ENCODE assay signal across 13 cellular contexts in genomic region chr1:7267493-7267892, GRCh38.
A peak's percentile ranks its signal among the peaks of the same experiment; 100 is the strongest.
DNase-seq lines count a peak whose midpoint lies in the region; ATAC-seq, FAIRE-seq and TF ChIP-seq lines count a peak whose summit lies in the region.
"Had no signal": no experiment of that assay in that cellular context is flagged by ENCODE, and none has a peak within 500 bp of the region (broad histone marks: within the 10 kb centered on the region; RNA-seq: fewer than 3 reads in every experiment).

No MANE protein-coding gene starts in this region.

- no peak for TF ChIP-seq EP300 in A549 (IDR thresholded peaks at IDR 0.05)

- no peak for DNase-seq in A549 (ENCODE audit: low read depth in 1 of 2, low spot score in 1 of 2)
- DNase-seq in astrocyte of the hippocampus (ENCODE audit: low read depth, low spot score) = peak; percentile 35
- DNase-seq in iris pigment epithelial cell (ENCODE audit: low read depth) = peak; percentile 43
- no peak for DNase-seq in activated T-cell treated with anti-CD3 and anti-CD28 coated beads for 4 hours
- no peak for DNase-seq in NCI-H1092 treated with DMSO at 0.1 percent for 48 hours (lab: John Stamatoyannopoulos, UW)
- no peak for DNase-seq in Right ventricle myocardium superior
- DNase-seq in activated gamma-delta T cell treated with Interleukin-2 at 50 U/mL for 16 hours = no peak
- DNase-seq: central memory CD4-positive, alpha-beta T cell; NCI-H1694; NCI-H82; WERI-Rb-1 had no signal

- ATAC-seq in A549 (no peak), Right ventricle myocardium superior (ENCODE audit: poor library complexity) (no peak)

- POLR2A ChIA-PET in A549 (lab: Yijun Ruan, JAX) (no interaction called here), HEK293 (lab: Yijun Ruan, JAX) (interaction anchor here (0.6 kb wide), 1 partner anchor 572 kb away, joined by 3 read pairs; no protein-coding TSS in a partner anchor)

- H3K4me3 ChIP-seq in A549 (no peak overlapping the region), HEK293 (ENCODE audit: low read depth, low read length) (no peak overlapping the region)
- H3K4me3 ChIP-seq: SK-N-MC had no signal

- CTCF ChIA-PET in A549 (lab: Yijun Ruan, JAX) (interaction anchor here (0.9 to 2.0 kb wide), 3 partner anchors 207 to 380 kb away, joined by 3 to 5 read pairs (median 5); no protein-coding TSS in a partner anchor), HEK293 (lab: Yijun Ruan, JAX) (interaction anchor here (0.5 to 1.1 kb wide), 3 partner anchors 33 to 386 kb away, joined by 3 to 5 read pairs (median 4); no protein-coding TSS in a partner anchor)

- H3K27ac ChIP-seq in A549 = peak overlapping the region; percentile 97 to 99
- no peak overlapping the region for H3K27ac ChIP-seq in HEK293 (ENCODE audit: extremely low read depth, low read depth, low read length)
- H3K27ac ChIP-seq: SK-N-MC, WERI-Rb-1 had no signal

- H3K4me2 ChIP-seq in A549 = peak overlapping the region; percentile 79; the same call in 1 of the 3 replicates

- H3K9me3 ChIP-seq in A549 = peaks cover 31% of the 10 kb centered on the region
- H3K9me3 ChIP-seq in HEK293 (ENCODE audit: control insufficient read depth, insufficient read depth, low read depth, low read length) = no peaks in the 10 kb centered on the region

- intact Hi-C loops in Right ventricle myocardium superior (cut with DNase I) = no loop called here

- no peaks in the 10 kb centered on the region for H3K36me3 ChIP-seq in HEK293 (ENCODE audit: control insufficient read depth in 2 of 2, insufficient read depth in 1 of 2, low read length in 2 of 2)
- H3K36me3 ChIP-seq: WERI-Rb-1 had no signal

- H3K4me1 ChIP-seq in A549 = peaks cover 50% of the 10 kb centered on the region
- peaks cover 5% of the 10 kb centered on the region; the same call in 1 of the 2 replicates for H3K4me1 ChIP-seq in HEK293 (ENCODE audit: control insufficient read depth, insufficient read depth, low read length)

- TF ChIP-seq POLR2A in A549 (IDR thresholded peaks at IDR 0.05; ENCODE audit: low read length) = no peak

- TF ChIP-seq CTCF in A549 (IDR thresholded peaks at IDR 0.05) (no peak), HEK293 (tag by site-specific recombination; IDR thresholded peaks at IDR 0.05) (no peak)

- TF ChIP-seq RAD21 in A549 (conservative IDR thresholded peaks at IDR 0.05 in 1 of 2, IDR thresholded peaks at IDR 0.05 in 1 of 2) = no peak

- FAIRE-seq in A549 (lab: Jason Lieb, UNC) = no peak

TF ChIP-seq in A549, 52 proteins besides CTCF, POLR2A, EP300 and RAD21:
- no peak for TF ChIP-seq JUNB (IDR thresholded peaks at IDR 0.05)
- no peak for TF ChIP-seq NFE2L2 (conservative IDR thresholded peaks at IDR 0.05; ENCODE audit: low read length)
- no peak for TF ChIP-seq RARB (CRISPR knock-in tag; IDR thresholded peaks at IDR 0.05)
- no peak for TF ChIP-seq BCL3 (IDR thresholded peaks at IDR 0.05)
- TF ChIP-seq RCOR1 (IDR thresholded peaks at IDR 0.05; ENCODE audit: low read depth, low read length) = no peak
- TF ChIP-seq RNF2 (IDR thresholded peaks at IDR 0.05; ENCODE audit: borderline replicate concordance, low read depth) = no peak
- no peak for TF ChIP-seq REST (IDR thresholded peaks at IDR 0.05)
- TF ChIP-seq HEYL (CRISPR knock-in tag; IDR thresholded peaks at IDR 0.05) = no peak
- TF ChIP-seq ZNF302 (CRISPR knock-in tag; IDR thresholded peaks at IDR 0.05) = no peak
- no peak for TF ChIP-seq GATA3 (IDR thresholded peaks at IDR 0.05; ENCODE audit: borderline replicate concordance)

TF ChIP-seq in HEK293, 187 proteins besides CTCF, POLR2A, EP300 and RAD21 (continues in another document):
- TF ChIP-seq ZNF280C (tag by site-specific recombination; IDR thresholded peaks at IDR 0.05) = no peak
- TF ChIP-seq KLF1 (tag by site-specific recombination; IDR thresholded peaks at IDR 0.05) = no peak
- no peak for TF ChIP-seq MEIS1 (CRISPR knock-in tag; IDR thresholded peaks at IDR 0.05; ENCODE audit: borderline replicate concordance)
- TF ChIP-seq ZNF596 (tag by site-specific recombination; IDR thresholded peaks at IDR 0.05) = no peak
- no peak for TF ChIP-seq HOXC10 (CRISPR knock-in tag; IDR thresholded peaks at IDR 0.05)
- TF ChIP-seq ZBTB21 (tag by site-specific recombination; IDR thresholded peaks at IDR 0.05) = peak; percentile 23; the same call in 1 of the 2 replicates
- no peak for TF ChIP-seq ZNF174 (tag by site-specific recombination; IDR thresholded peaks at IDR 0.05)
- peak; percentile 82 for TF ChIP-seq ZBTB20 (tag by site-specific recombination; IDR thresholded peaks at IDR 0.05)
- TF ChIP-seq ZNF792 (tag by site-specific recombination; IDR thresholded peaks at IDR 0.05) = no peak
- TF ChIP-seq ZNF350 (tag by site-specific recombination; IDR thresholded peaks at IDR 0.05) = no peak
- no peak for TF ChIP-seq KLF8 (tag by site-specific recombination; IDR thresholded peaks at IDR 0.05)
- TF ChIP-seq ZNF18 (tag by site-specific recombination; IDR thresholded peaks at IDR 0.05) = no peak
- no peak for TF ChIP-seq ZNF391 (tag by site-specific recombination; IDR thresholded peaks at IDR 0.05; ENCODE audit: borderline replicate concordance, low read depth)
- no peak for TF ChIP-seq ZNF292 (tag by site-specific recombination; IDR thresholded peaks at IDR 0.05; ENCODE audit: borderline replicate concordance, low read depth)
- TF ChIP-seq ZNF214 (tag by site-specific recombination; IDR thresholded peaks at IDR 0.05; ENCODE audit: borderline replicate concordance) = no peak
- peak; percentile 77 for TF ChIP-seq ZNF660 (tag by site-specific recombination; IDR thresholded peaks at IDR 0.05)
- no peak for TF ChIP-seq YY2 (tag by site-specific recombination; IDR thresholded peaks at IDR 0.05)
- no peak for TF ChIP-seq ZNF600 (tag by site-specific recombination; IDR thresholded peaks at IDR 0.05)
- TF ChIP-seq YY1 (tag by site-specific recombination; IDR thresholded peaks at IDR 0.05) = no peak
- TF ChIP-seq ZNF747 (tag by site-specific recombination; IDR thresholded peaks at IDR 0.05) = no peak
- peak; percentile 56; the same call in 1 of the 2 replicates for TF ChIP-seq ZBTB48 (tag by site-specific recombination; IDR thresholded peaks at IDR 0.05)
- no peak for TF ChIP-seq PRDM10 (tag by site-specific recombination; IDR thresholded peaks at IDR 0.05)
- no peak for TF ChIP-seq ZNF394 (tag by site-specific recombination; IDR thresholded peaks at IDR 0.05; ENCODE audit: borderline replicate concordance)
- 0 out of 2 replicates have a peak, but pooled peaks have one; percentile 13 for TF ChIP-seq ZBTB8A (tag by site-specific recombination; IDR thresholded peaks at IDR 0.05)
- no peak for TF ChIP-seq ZNF473 (tag by site-specific recombination; IDR thresholded peaks at IDR 0.05)

Comparison
In these comparisons a context has a peak if more than half of its experiments do, and no peak if none do; other contexts are left out.
1. DNase-seq: peak in astrocyte of the hippocampus (single experiment) and iris pigment epithelial cell (single experiment); none in A549 (0 of 2), activated T-cell treated with anti-CD3 and anti-CD28 coated beads for 4 hours (single experiment), NCI-H1092 treated with DMSO at 0.1 percent for 48 hours (single experiment), Right ventricle myocardium superior (single experiment) and activated gamma-delta T cell treated with Interleukin-2 at 50 U/mL for 16 hours (single experiment).